ENCODE assay signal across 29 cellular contexts in the genomic region with DNA sequence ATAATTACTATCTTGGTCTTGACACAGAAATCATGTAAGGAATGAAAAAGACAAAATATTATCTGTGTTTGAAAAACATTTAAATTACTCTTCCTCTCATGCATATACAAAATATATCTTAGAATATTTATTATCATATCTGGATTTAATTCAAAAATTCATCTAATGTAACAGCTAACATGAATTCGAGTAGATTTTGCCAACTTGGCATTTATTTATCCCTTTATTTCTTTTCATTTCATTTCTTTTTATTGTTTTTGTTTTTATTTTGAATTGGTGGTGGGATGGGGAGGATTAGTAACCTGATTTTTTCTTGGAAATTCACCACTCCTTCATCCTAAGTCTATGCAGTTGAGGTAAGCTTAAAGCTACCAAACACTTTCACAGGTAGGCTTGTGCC.
"Had no signal": no experiment of that assay in that cellular context is flagged by ENCODE, and none has a peak within 500 bp of the region (broad histone marks: within the 10 kb centered on the region; RNA-seq: fewer than 3 reads in every experiment).

No MANE protein-coding gene starts in this region.

- H3K36me3 Mint-ChIP-seq: naive thymus-derived CD8-positive, alpha-beta T cell; stimulated activated naive B cell treated with anti-CD40 and anti-IgM and Interleukin-4, amounts not matched to agents 10 μg/mL and 1 μg/mL and 100 μg/mL, for 72 hours had no signal

- H3K27ac ChIP-seq: hepatocyte, left lung, lower lobe of right lung, pancreas, prostate gland, sigmoid colon, stomach, testis, thyroid gland, transverse colon, upper lobe of left lung, vagina had no signal

- H3K9me3 ChIP-seq: left lung, lower lobe of right lung, pancreas, prostate gland, sigmoid colon, stomach, testis, thyroid gland, transverse colon, upper lobe of left lung, vagina had no signal

- H3K27me3 Mint-ChIP-seq: naive thymus-derived CD8-positive, alpha-beta T cell; stimulated activated naive B cell treated with anti-CD40 and anti-IgM and Interleukin-4, amounts not matched to agents 10 μg/mL and 1 μg/mL and 100 μg/mL, for 72 hours had no signal

- H3K4me3 ChIP-seq: hepatocyte, left lung, lower lobe of right lung, pancreas, prostate gland, sigmoid colon, smooth muscle cell, stomach, testis, thyroid gland, transverse colon, upper lobe of left lung, vagina had no signal

- H3K27ac Mint-ChIP-seq: naive thymus-derived CD8-positive, alpha-beta T cell; nephron; stimulated activated naive B cell treated with anti-CD40 and anti-IgM and Interleukin-4, amounts not matched to agents 10 μg/mL and 1 μg/mL and 100 μg/mL, for 72 hours had no signal

- ATAC-seq: left colon; left lung; lower lobe of right lung; naive thymus-derived CD8-positive, alpha-beta T cell; pancreas; right cardiac atrium; stimulated activated naive B cell treated with anti-CD40 and anti-IgM and Interleukin-4, amounts not matched to agents 10 μg/mL and 1 μg/mL and 100 μg/mL, for 72 hours; stimulated activated naive CD8-positive, alpha-beta T cell treated with anti-CD3 and anti-CD28 coated beads, Interleukin-15, Interleukin-2, amounts not matched to agents 100 U/mL and 50 U/mL, for 24 hours had no signal

- H3K4me1 Mint-ChIP-seq: naive thymus-derived CD8-positive, alpha-beta T cell; nephron had no signal

- FAIRE-seq: keratinocyte, pancreas had no signal

- DNase-seq: left colon; left lung; lower lobe of right lung; mammary epithelial cell; mesenchymal stem cell; naive thymus-derived CD8-positive, alpha-beta T cell; nucleus accumbens; pancreas; posterior cingulate gyrus; retina; right cardiac atrium; sigmoid colon; stimulated activated CD4-positive, alpha-beta T cell treated with anti-CD3 and anti-CD28 coated beads, Interleukin-15, amount 100 ng/mL, for 24 hours; stimulated activated CD4-positive, alpha-beta T cell treated with anti-CD3 and anti-CD28 coated beads, Interleukin-2, amount 100 ng/mL, for 24 hours; stimulated activated CD4-positive, alpha-beta T cell treated with anti-CD3 and anti-CD28 coated beads, Interleukin-4, amount 100 ng/mL, for 1 hour; stimulated activated naive B cell treated with anti-CD40 and anti-IgM and Interleukin-4, amounts not matched to agents 10 μg/mL and 1 μg/mL and 100 μg/mL, for 72 hours; stimulated activated naive CD8-positive, alpha-beta T cell treated with anti-CD3 and anti-CD28 coated beads, Interleukin-15, Interleukin-2, amounts not matched to agents 100 U/mL and 50 U/mL, for 24 hours; stomach; testis; thyroid gland; transverse colon; upper lobe of left lung had no signal

- H3K36me3 ChIP-seq: left lung, lower lobe of right lung, pancreas, prostate gland, sigmoid colon, stomach, thyroid gland, transverse colon, upper lobe of left lung, vagina had no signal

- H3K79me2 ChIP-seq: hepatocyte had no signal

- H3K27me3 ChIP-seq: hepatocyte, left lung, pancreas, sigmoid colon, stomach, testis, thyroid gland, transverse colon, upper lobe of left lung, vagina had no signal

- H2AFZ ChIP-seq: hepatocyte had no signal

- H3K4me3 Mint-ChIP-seq: naive thymus-derived CD8-positive, alpha-beta T cell; nephron; neural crest cell; stimulated activated naive B cell treated with anti-CD40 and anti-IgM and Interleukin-4, amounts not matched to agents 10 μg/mL and 1 μg/mL and 100 μg/mL, for 72 hours had no signal

- H3K4me2 ChIP-seq: hepatocyte, smooth muscle cell had no signal

- H3K4me1 ChIP-seq: left lung, lower lobe of right lung, pancreas, prostate gland, sigmoid colon, stomach, testis, thyroid gland, transverse colon, upper lobe of left lung, vagina had no signal
